ENCODE assay signal across 1 cellular context in the genomic region with DNA sequence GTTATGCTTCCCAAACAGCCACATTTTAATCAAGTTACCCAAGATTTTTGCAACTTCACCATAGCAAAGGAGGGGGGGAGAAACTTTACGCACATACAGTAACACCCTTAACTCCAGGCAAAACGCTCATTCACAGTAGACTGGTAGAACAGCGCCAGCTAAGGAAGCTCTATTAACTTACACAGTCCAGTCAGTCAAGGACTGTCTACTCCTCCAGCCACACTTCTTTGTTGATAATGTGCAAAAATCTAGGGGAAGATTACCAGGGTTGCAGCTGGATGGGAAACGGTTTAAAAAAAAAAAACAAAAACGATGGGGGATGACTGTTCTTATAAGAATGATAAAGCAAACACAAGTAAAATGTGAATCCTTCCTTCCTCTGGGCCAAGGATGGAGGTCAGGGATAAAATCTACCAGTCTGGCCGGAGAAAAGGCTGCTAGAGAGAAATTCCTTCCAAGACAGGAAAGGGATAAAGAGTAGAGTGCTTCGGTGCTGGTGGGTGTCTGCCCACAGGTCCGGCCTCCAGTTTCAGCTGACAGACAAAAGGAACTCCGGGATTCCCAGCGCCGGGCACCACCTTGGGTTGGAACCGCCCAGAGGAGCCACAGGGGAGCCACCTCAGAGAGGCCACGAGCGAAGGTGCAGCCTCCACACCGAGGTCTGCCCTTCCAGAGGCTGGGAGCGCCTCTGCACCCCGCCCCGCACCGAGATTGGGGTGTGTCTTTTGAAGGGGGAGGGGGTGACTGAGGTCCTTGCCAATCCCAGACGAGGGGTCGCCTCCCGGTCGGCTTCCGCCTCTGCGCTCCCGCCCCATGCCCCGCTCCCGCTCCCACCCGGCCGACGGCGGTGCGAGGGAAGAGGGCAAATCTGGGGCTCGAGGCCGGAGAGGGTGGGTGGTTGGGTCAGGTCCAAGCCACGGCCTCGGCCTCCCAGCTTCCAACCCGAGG.
TF ChIP-seq lines count a peak whose summit lies in the region.

No MANE protein-coding gene starts in this region.

TF ChIP-seq in GM12878, 131 proteins besides CTCF, POLR2A, EP300 and RAD21 (continued from another document):
- TF ChIP-seq, protein P1, sequence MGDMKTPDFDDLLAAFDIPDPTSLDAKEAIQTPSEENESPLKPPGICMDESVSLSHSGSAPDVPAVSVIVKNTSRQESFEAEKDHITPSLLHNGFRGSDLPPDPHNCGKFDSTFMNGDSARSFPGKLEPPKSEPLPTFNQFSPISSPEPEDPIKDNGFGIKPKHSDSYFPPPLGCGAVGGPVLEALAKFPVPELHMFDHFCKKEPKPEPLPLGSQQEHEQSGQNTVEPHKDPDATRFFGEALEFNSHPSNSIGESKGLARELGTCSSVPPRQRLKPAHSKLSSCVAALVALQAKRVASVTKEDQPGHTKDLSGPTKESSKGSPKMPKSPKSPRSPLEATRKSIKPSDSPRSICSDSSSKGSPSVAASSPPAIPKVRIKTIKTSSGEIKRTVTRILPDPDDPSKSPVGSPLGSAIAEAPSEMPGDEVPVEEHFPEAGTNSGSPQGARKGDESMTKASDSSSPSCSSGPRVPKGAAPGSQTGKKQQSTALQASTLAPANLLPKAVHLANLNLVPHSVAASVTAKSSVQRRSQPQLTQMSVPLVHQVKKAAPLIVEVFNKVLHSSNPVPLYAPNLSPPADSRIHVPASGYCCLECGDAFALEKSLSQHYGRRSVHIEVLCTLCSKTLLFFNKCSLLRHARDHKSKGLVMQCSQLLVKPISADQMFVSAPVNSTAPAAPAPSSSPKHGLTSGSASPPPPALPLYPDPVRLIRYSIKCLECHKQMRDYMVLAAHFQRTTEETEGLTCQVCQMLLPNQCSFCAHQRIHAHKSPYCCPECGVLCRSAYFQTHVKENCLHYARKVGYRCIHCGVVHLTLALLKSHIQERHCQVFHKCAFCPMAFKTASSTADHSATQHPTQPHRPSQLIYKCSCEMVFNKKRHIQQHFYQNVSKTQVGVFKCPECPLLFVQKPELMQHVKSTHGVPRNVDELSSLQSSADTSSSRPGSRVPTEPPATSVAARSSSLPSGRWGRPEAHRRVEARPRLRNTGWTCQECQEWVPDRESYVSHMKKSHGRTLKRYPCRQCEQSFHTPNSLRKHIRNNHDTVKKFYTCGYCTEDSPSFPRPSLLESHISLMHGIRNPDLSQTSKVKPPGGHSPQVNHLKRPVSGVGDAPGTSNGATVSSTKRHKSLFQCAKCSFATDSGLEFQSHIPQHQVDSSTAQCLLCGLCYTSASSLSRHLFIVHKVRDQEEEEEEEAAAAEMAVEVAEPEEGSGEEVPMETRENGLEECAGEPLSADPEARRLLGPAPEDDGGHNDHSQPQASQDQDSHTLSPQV (IDR thresholded peaks at IDR 0.05) = no peak
- TF ChIP-seq ASH2L (IDR thresholded peaks at IDR 0.05; ENCODE audit: borderline replicate concordance, low read depth) (no peak), KLF5 (IDR thresholded peaks at IDR 0.05; ENCODE audit: partially characterized antibody) (no peak), ATF7 (IDR thresholded peaks at IDR 0.05; ENCODE audit: low read depth) (no peak), POLR2AphosphoS2 (IDR thresholded peaks at IDR 0.05; ENCODE audit: low read depth, low read length) (no peak), YY1 (IDR thresholded peaks at IDR 0.05; ENCODE audit: low read depth, low read length) (no peak), ATF3 (IDR thresholded peaks at IDR 0.05; ENCODE audit: borderline replicate concordance, extremely low read depth, low read depth, low read length) (no peak), HDAC6 (IDR thresholded peaks at IDR 0.05; ENCODE audit: unreplicated experiment) (no peak), CBFB (IDR thresholded peaks at IDR 0.05; ENCODE audit: low read depth) (no peak)
- TF ChIP-seq, protein P2, sequence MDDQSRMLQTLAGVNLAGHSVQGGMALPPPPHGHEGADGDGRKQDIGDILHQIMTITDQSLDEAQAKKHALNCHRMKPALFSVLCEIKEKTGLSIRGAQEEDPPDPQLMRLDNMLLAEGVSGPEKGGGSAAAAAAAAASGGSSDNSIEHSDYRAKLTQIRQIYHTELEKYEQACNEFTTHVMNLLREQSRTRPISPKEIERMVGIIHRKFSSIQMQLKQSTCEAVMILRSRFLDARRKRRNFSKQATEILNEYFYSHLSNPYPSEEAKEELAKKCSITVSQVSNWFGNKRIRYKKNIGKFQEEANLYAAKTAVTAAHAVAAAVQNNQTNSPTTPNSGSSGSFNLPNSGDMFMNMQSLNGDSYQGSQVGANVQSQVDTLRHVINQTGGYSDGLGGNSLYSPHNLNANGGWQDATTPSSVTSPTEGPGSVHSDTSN (IDR thresholded peaks at IDR 0.05; ENCODE audit: insufficient replicate concordance, low read depth, low read length) = no peak
TF ChIP-seq in GM12878: peak in this region for 0.
